ENCODE assay signal across 21 cellular contexts in genomic region chr15:42728975-42729374, GRCh38.
"Had no signal": no experiment of that assay in that cellular context is flagged by ENCODE, and none has a peak within 500 bp of the region (broad histone marks: within the 10 kb centered on the region; RNA-seq: fewer than 3 reads in every experiment).

No MANE protein-coding gene starts in this region.

- H3K9me3 Mint-ChIP-seq: activated CD4-positive, alpha-beta memory T cell treated with anti-CD3 and anti-CD28 coated beads, Interleukin-2, amount 10 ng/mL, durations not matched to agents 7 days and 5 days; activated CD4-positive, alpha-beta T cell treated with anti-CD3 and anti-CD28 coated beads, Interleukin-2, amount 10 ng/mL, durations not matched to agents 7 days and 5 days; activated T-cell treated with anti-CD3 and anti-CD28 coated beads, Interleukin-2, amount 50 U/mL, for 4 hours; activated T-helper 17 cell treated with anti-CD3 and anti-CD28 coated beads, Interleukin-2, amount 50 U/mL, for 72 hours; mesothelial cell of epicardium; naive B cell; T-helper 1 cell treated with Interleukin-12 subunit alpha and Interleukin-12 subunit beta and Interleukin-4 antibody, amounts not matched to agents 30 μg/mL and 1 μg/mL, for 36 hours had no signal

- H3K27ac Mint-ChIP-seq: activated CD4-positive, alpha-beta memory T cell treated with anti-CD3 and anti-CD28 coated beads, Interleukin-2, amount 10 ng/mL, durations not matched to agents 7 days and 5 days; activated CD4-positive, alpha-beta T cell treated with anti-CD3 and anti-CD28 coated beads, Interleukin-2, amount 10 ng/mL, durations not matched to agents 7 days and 5 days; activated T-helper 17 cell treated with anti-CD3 and anti-CD28 coated beads, Interleukin-2, amount 50 U/mL, for 72 hours; mesothelial cell of epicardium; T-helper 1 cell treated with Interleukin-12 subunit alpha and Interleukin-12 subunit beta and Interleukin-4 antibody, amounts not matched to agents 30 μg/mL and 1 μg/mL, for 36 hours had no signal

- H3K4me3 Mint-ChIP-seq: activated CD4-positive, alpha-beta memory T cell treated with anti-CD3 and anti-CD28 coated beads, Interleukin-2, amount 10 ng/mL, durations not matched to agents 7 days and 5 days; activated CD4-positive, alpha-beta T cell treated with anti-CD3 and anti-CD28 coated beads, Interleukin-2, amount 10 ng/mL, durations not matched to agents 7 days and 5 days; activated T-cell treated with anti-CD3 and anti-CD28 coated beads, Interleukin-2, amount 50 U/mL, for 4 hours; activated T-helper 17 cell treated with anti-CD3 and anti-CD28 coated beads, Interleukin-2, amount 50 U/mL, for 72 hours; mesothelial cell of epicardium; naive B cell; T-helper 1 cell treated with Interleukin-12 subunit alpha and Interleukin-12 subunit beta and Interleukin-4 antibody, amounts not matched to agents 30 μg/mL and 1 μg/mL, for 36 hours had no signal

- H2AFZ ChIP-seq: parathyroid adenoma had no signal

- H3K4me1 ChIP-seq: parathyroid adenoma, psoas muscle had no signal

- DNase-seq: activated CD4-positive, alpha-beta memory T cell treated with anti-CD3 and anti-CD28 coated beads, Interleukin-2, amount 10 ng/mL, durations not matched to agents 7 days and 5 days; activated CD4-positive, alpha-beta T cell treated with anti-CD3 and anti-CD28 coated beads for 1 hour; activated CD4-positive, alpha-beta T cell treated with anti-CD3 and anti-CD28 coated beads, Interleukin-2, amount 10 ng/mL, durations not matched to agents 7 days and 5 days; activated gamma-delta T cell treated with Interleukin-2 at 50 U/mL for 16 hours; activated naive CD4-positive, alpha-beta T cell treated with anti-CD3 and anti-CD28 coated beads, Interleukin-2, amount 50 U/mL, for 16 hours; activated T-cell treated with anti-CD3 and anti-CD28 coated beads, Interleukin-2, amount 50 U/mL, for 4 hours; amniotic stem cell; brain microvascular endothelial cell; foreskin melanocyte; left colon; naive B cell; psoas muscle; stimulated activated naive CD4-positive, alpha-beta T cell treated with Interleukin-2 at 50 U/mL for 16 hours; T-helper 9 cell; WERI-Rb-1 had no signal

- H3K9ac ChIP-seq: parathyroid adenoma had no signal

- H3K4me3 ChIP-seq: esophagus muscularis mucosa, psoas muscle, tibial nerve had no signal

- H3K79me2 ChIP-seq: parathyroid adenoma had no signal

- H3K27ac ChIP-seq: brain microvascular endothelial cell, esophagus muscularis mucosa, parathyroid adenoma, psoas muscle, WERI-Rb-1 had no signal

- H3K27me3 Mint-ChIP-seq: activated CD4-positive, alpha-beta memory T cell treated with anti-CD3 and anti-CD28 coated beads, Interleukin-2, amount 10 ng/mL, durations not matched to agents 7 days and 5 days; activated CD4-positive, alpha-beta T cell treated with anti-CD3 and anti-CD28 coated beads, Interleukin-2, amount 10 ng/mL, durations not matched to agents 7 days and 5 days; activated T-helper 17 cell treated with anti-CD3 and anti-CD28 coated beads, Interleukin-2, amount 50 U/mL, for 72 hours; naive B cell had no signal

- H3K27me3 ChIP-seq: brain microvascular endothelial cell, esophagus muscularis mucosa, tibial nerve had no signal

- H3K9me3 ChIP-seq: esophagus muscularis mucosa, psoas muscle, tibial nerve had no signal
